In genomic region chrX:140088438-140088837, GRCh38 we compare ENCODE assay signal across 26 cellular contexts.
DNase-seq lines count a peak whose midpoint lies in the region; ATAC-seq, FAIRE-seq and TF ChIP-seq lines count a peak whose summit lies in the region.
"Had no signal": no experiment of that assay in that cellular context is flagged by ENCODE, and none has a peak within 500 bp of the region (broad histone marks: within the 10 kb centered on the region; RNA-seq: fewer than 3 reads in every experiment).

No MANE protein-coding gene starts in this region.

- H3K4me3 Mint-ChIP-seq in astrocyte (ENCODE audit: unreplicated experiment) (no peak overlapping the region), neural crest cell (peak overlapping the region; percentile 74)
- H3K4me3 Mint-ChIP-seq: B cell; CD4-positive, alpha-beta T cell; CD8-positive, alpha-beta T cell had no signal

- H4K20me1 ChIP-seq in KMS-11 (ENCODE audit: insufficient read depth) (no peaks in the 10 kb centered on the region), astrocyte (ENCODE audit: insufficient read depth, low read length) (no peaks in the 10 kb centered on the region)

- H3K4me1 Mint-ChIP-seq in astrocyte (ENCODE audit: low read depth, unreplicated experiment) (no peaks in the 10 kb centered on the region), neural crest cell (peaks cover 49% of the 10 kb centered on the region)

- no peak for DNase-seq in GM12891 (ENCODE audit: insufficient read length, low spot score)
- DNase-seq in astrocyte (ENCODE audit: low read depth), result no peak
- no peak for DNase-seq in neural crest cell (ENCODE audit: low read depth, low spot score)
- DNase-seq in MV-4-11 (lab: John Stamatoyannopoulos, UW), result no peak
- DNase-seq: AML-193; Caco-2; Calu3; CD4-positive, alpha-beta T cell; CD8-positive, alpha-beta T cell; DMS53; DMS79; DND-41; EL; GDM1 had no signal

- TF ChIP-seq CTCF in KMS-11 (conservative IDR thresholded peaks at IDR 0.05; ENCODE audit: low read depth, low read length), result no peak
- TF ChIP-seq CTCF in astrocyte (IDR thresholded peaks at IDR 0.05; ENCODE audit: insufficient read depth, low read depth, low read length), result no peak
- TF ChIP-seq CTCF in neural crest cell (conservative IDR thresholded peaks at IDR 0.05), result no peak

- no peak overlapping the region for H3K27ac Mint-ChIP-seq in astrocyte (ENCODE audit: unreplicated experiment)
- H3K27ac Mint-ChIP-seq in neural crest cell (ENCODE audit: unreplicated experiment), result no peak overlapping the region
- H3K27ac Mint-ChIP-seq: B cell; CD4-positive, alpha-beta T cell; CD8-positive, alpha-beta T cell had no signal

- H3K9me3 ChIP-seq in astrocyte (ENCODE audit: insufficient read depth, low read depth, low read length), result no peaks in the 10 kb centered on the region
- H3K9me3 ChIP-seq: A549, Caco-2 had no signal

- H3K9ac ChIP-seq in KMS-11, result no peak overlapping the region
- H3K9ac ChIP-seq in astrocyte (ENCODE audit: low read length), result no peak overlapping the region
- H3K9ac ChIP-seq: BLaER1 treated with 17β-estradiol and CSF1 and Interleukin-3, amounts not matched to agents 10 nM and 100 nM had no signal

- H3K27me3 Mint-ChIP-seq in astrocyte (ENCODE audit: low read depth, unreplicated experiment) (no peaks in the 10 kb centered on the region), neural crest cell (ENCODE audit: low read depth) (peaks cover 24% of the 10 kb centered on the region)

- H3K36me3 ChIP-seq in KMS-11 (ENCODE audit: insufficient read depth) (no peaks in the 10 kb centered on the region), astrocyte (ENCODE audit: insufficient read depth, low read length) (no peaks in the 10 kb centered on the region)
- H3K36me3 ChIP-seq: BLaER1 treated with 17β-estradiol and CSF1 and Interleukin-3, amounts not matched to agents 10 nM and 100 nM had no signal

- FAIRE-seq in GM12891 (lab: Jason Lieb, UNC), result peak; percentile 59
- FAIRE-seq in astrocyte (lab: Jason Lieb, UNC), result peak; percentile 29
- FAIRE-seq: A549, D721Med, GM12892, GM18507 had no signal

- H3K79me2 ChIP-seq in KMS-11 (ENCODE audit: insufficient read depth, low read depth) (no peaks in the 10 kb centered on the region), astrocyte (ENCODE audit: insufficient read depth, low read length) (no peaks in the 10 kb centered on the region)

- H2AFZ ChIP-seq in KMS-11 (ENCODE audit: low read depth) (peak overlapping the region; percentile 50), astrocyte (ENCODE audit: low read depth, low read length) (no peak overlapping the region)

- ATAC-seq in HG03342 (IDR thresholded peaks at IDR 0.05; ENCODE audit: unreplicated experiment) (no peak), HG02610 (IDR thresholded peaks at IDR 0.05; ENCODE audit: unreplicated experiment) (no peak), GM18520 (IDR thresholded peaks at IDR 0.05; ENCODE audit: unreplicated experiment) (no peak)
- ATAC-seq: A549; CD8-positive, alpha-beta T cell had no signal

- H3K4me3 ChIP-seq in KMS-11 (IDR thresholded peaks at IDR 0.05; ENCODE audit: insufficient read depth, low read depth, low read length) (no peak overlapping the region), astrocyte (ENCODE audit: insufficient read depth, low read depth, low read length) (no peak overlapping the region)
- H3K4me3 ChIP-seq: A549; BLaER1 treated with 17β-estradiol and CSF1 and Interleukin-3, amounts not matched to agents 10 nM and 100 nM had no signal

- H3K27ac ChIP-seq in KMS-11 (peak overlapping the region; percentile 46; the same call in 1 of the 2 replicates), astrocyte (ENCODE audit: low read depth, low read length) (no peak overlapping the region)
- H3K27ac ChIP-seq: 22Rv1; A549; BLaER1 treated with 17β-estradiol and CSF1 and Interleukin-3, amounts not matched to agents 10 nM and 100 nM; C4-2B had no signal

- TF ChIP-seq POLR2A in GM12891 (IDR thresholded peaks at IDR 0.05; ENCODE audit: low read depth, low read length), result no peak

- H3K9me3 Mint-ChIP-seq in astrocyte (ENCODE audit: unreplicated experiment) (no peaks in the 10 kb centered on the region), neural crest cell (no peaks in the 10 kb centered on the region)
- H3K9me3 Mint-ChIP-seq: CD4-positive, alpha-beta T cell; CD8-positive, alpha-beta T cell had no signal

- H3K36me3 Mint-ChIP-seq in astrocyte (ENCODE audit: low read depth, unreplicated experiment) (no peaks in the 10 kb centered on the region), neural crest cell (ENCODE audit: low read depth) (no peaks in the 10 kb centered on the region)
- H3K36me3 Mint-ChIP-seq: CD8-positive, alpha-beta T cell had no signal

- H3K27me3 ChIP-seq in KMS-11 (ENCODE audit: insufficient read depth, low read depth), result no peaks in the 10 kb centered on the region
- H3K27me3 ChIP-seq in astrocyte (ENCODE audit: insufficient read depth, low read length), result peaks cover 9% of the 10 kb centered on the region

- H3K4me2 ChIP-seq in KMS-11 (peak overlapping the region; percentile 60), astrocyte (ENCODE audit: low read length) (no peak overlapping the region)
- H3K4me2 ChIP-seq: A549; BLaER1 treated with 17β-estradiol and CSF1 and Interleukin-3, amounts not matched to agents 10 nM and 100 nM had no signal

- H3K4me1 ChIP-seq in KMS-11 (ENCODE audit: low read depth, poor library complexity, severe bottlenecking) (peaks cover 49% of the 10 kb centered on the region), astrocyte (ENCODE audit: insufficient read depth, low read length) (no peaks in the 10 kb centered on the region)
- H3K4me1 ChIP-seq: A549; BLaER1 treated with 17β-estradiol and CSF1 and Interleukin-3, amounts not matched to agents 10 nM and 100 nM; Caco-2 had no signal

TF ChIP-seq in GM12891, 5 proteins besides CTCF, POLR2A, EP300 and RAD21:
- TF ChIP-seq TAF1 (IDR thresholded peaks at IDR 0.05; ENCODE audit: low read depth, low read length) (no peak), POU2F2 (IDR thresholded peaks at IDR 0.05; ENCODE audit: low read depth, low read length) (no peak), PAX5 (IDR thresholded peaks at IDR 0.05; ENCODE audit: insufficient read depth, low read length, severe bottlenecking) (no peak), POLR2AphosphoS5 (IDR thresholded peaks at IDR 0.05; ENCODE audit: low read depth, low read length) (no peak), SPI1 (IDR thresholded peaks at IDR 0.05; ENCODE audit: low read depth, low read length) (no peak)
